9 cellular contexts compared by ENCODE assay signal in genomic region chr6:130593948-130594347, GRCh38.
"Had no signal": no experiment of that assay in that cellular context is flagged by ENCODE, and none has a peak within 500 bp of the region (broad histone marks: within the 10 kb centered on the region; RNA-seq: fewer than 3 reads in every experiment).

No MANE protein-coding gene starts in this region.

- H3K4me3 ChIP-seq: GM23248, HAP-1 had no signal

- H3K36me3 Mint-ChIP-seq: IgD-negative memory B cell had no signal

- H2AFZ ChIP-seq: GM23248 had no signal

- H3K27ac Mint-ChIP-seq: HFFc6, IgD-negative memory B cell had no signal

- ATAC-seq: HCT116 had no signal

- H3K4me3 Mint-ChIP-seq: HFFc6, IgD-negative memory B cell had no signal

- FAIRE-seq: HTR-8/SVneo had no signal

- H3K27me3 Mint-ChIP-seq: IgD-negative memory B cell had no signal

- H3K27ac ChIP-seq: GM23248 had no signal

- H3K36me3 ChIP-seq: HAP-1 had no signal

- H3K9ac ChIP-seq: GM23248 had no signal

- H3K9me3 ChIP-seq: HAP-1 had no signal

- DNase-seq: GM23248, GOT3, H7, HFFc6, KBM-7 had no signal
